8 cellular contexts compared by ENCODE assay signal in the genomic region with DNA sequence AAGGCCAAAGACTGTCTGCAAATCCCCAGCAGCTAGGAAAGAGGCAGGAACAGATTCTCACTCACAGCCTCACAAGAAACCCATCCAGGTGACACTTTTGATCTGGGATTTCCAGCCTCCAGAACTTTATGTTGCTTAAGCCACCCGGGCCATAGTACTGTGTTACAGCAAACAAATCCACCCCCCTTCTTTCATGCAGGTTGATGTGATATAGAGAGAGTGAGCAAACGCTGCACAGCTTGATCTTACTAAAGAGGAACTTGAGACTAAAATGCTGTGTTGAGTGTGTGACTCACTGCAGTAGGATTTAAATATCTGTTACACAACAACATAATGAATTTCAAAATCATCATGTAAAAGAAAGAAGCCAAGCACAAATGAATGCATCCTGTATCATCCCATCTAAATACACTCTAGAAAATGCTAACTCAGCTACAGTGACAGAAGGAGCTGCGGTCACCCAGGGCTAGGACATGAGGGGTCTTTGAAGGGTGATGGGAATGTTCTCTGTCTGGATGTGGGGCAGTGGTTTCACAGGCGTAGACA. TPM values are rescaled to one million over a fixed set of nuclear protein-coding genes. Genes with fewer than 3 reads are reported as not detected.
DNase-seq lines count a peak whose midpoint lies in the region; ATAC-seq and TF ChIP-seq lines count a peak whose summit lies in the region.

No MANE protein-coding gene starts in this region.

- in situ Hi-C loops in KBM-7 (cut with MboI; ENCODE audit: low pct_unique_long_range_greater_than_20kb, low sequenced_read_pairs) = no loop called here

- no peaks in the 10 kb centered on the region for H3K36me3 Mint-ChIP-seq in activated T-cell treated with anti-CD3 and anti-CD28 coated beads, Interleukin-2, amount 50 U/mL, for 72 hours (ENCODE audit: insufficient read depth in 2 of 2)
- H3K36me3 Mint-ChIP-seq in activated T-cell treated with anti-CD3 and anti-CD28 coated beads, Interleukin-2, amount 50 U/mL, for 24 hours (ENCODE audit: low read depth) = no peaks in the 10 kb centered on the region
- peaks cover 5% of the 10 kb centered on the region for H3K36me3 Mint-ChIP-seq in osteocyte (ENCODE audit: unreplicated experiment)

- peaks cover 49% of the 10 kb centered on the region for H3K4me1 Mint-ChIP-seq in activated T-cell treated with anti-CD3 and anti-CD28 coated beads, Interleukin-2, amount 50 U/mL, for 72 hours (ENCODE audit: low read depth)
- H3K4me1 Mint-ChIP-seq in activated T-cell treated with anti-CD3 and anti-CD28 coated beads, Interleukin-2, amount 50 U/mL, for 24 hours (ENCODE audit: low read depth) = peaks cover 61% of the 10 kb centered on the region
- peaks cover 6% of the 10 kb centered on the region for H3K4me1 Mint-ChIP-seq in osteocyte (ENCODE audit: unreplicated experiment)

- ATAC-seq in activated T-cell treated with anti-CD3 and anti-CD28 coated beads, Interleukin-2, amount 50 U/mL, for 72 hours (replicated peaks in 1 of 2) = peak; percentile 66 to 79
- ATAC-seq in HG02571 (IDR thresholded peaks at IDR 0.05; ENCODE audit: unreplicated experiment) = no peak
- ATAC-seq in GM19397 (IDR thresholded peaks at IDR 0.05; ENCODE audit: unreplicated experiment) = no peak

- TF ChIP-seq CTCF in osteocyte (IDR thresholded peaks at IDR 0.05) = no peak

- H3K9me3 Mint-ChIP-seq in activated T-cell treated with anti-CD3 and anti-CD28 coated beads, Interleukin-2, amount 50 U/mL, for 72 hours = no peaks in the 10 kb centered on the region
- H3K9me3 Mint-ChIP-seq in activated T-cell treated with anti-CD3 and anti-CD28 coated beads, Interleukin-2, amount 50 U/mL, for 24 hours = no peaks in the 10 kb centered on the region
- H3K9me3 Mint-ChIP-seq in osteocyte (ENCODE audit: unreplicated experiment) = no peaks in the 10 kb centered on the region

- no peak overlapping the region for H3K27ac Mint-ChIP-seq in activated T-cell treated with anti-CD3 and anti-CD28 coated beads, Interleukin-2, amount 50 U/mL, for 72 hours
- no peak overlapping the region for H3K27ac Mint-ChIP-seq in activated T-cell treated with anti-CD3 and anti-CD28 coated beads, Interleukin-2, amount 50 U/mL, for 24 hours
- H3K27ac Mint-ChIP-seq in osteocyte (ENCODE audit: unreplicated experiment) = no peak overlapping the region

- H3K27me3 Mint-ChIP-seq in activated T-cell treated with anti-CD3 and anti-CD28 coated beads, Interleukin-2, amount 50 U/mL, for 72 hours (ENCODE audit: low read depth) = no peaks in the 10 kb centered on the region
- no peaks in the 10 kb centered on the region for H3K27me3 Mint-ChIP-seq in activated T-cell treated with anti-CD3 and anti-CD28 coated beads, Interleukin-2, amount 50 U/mL, for 24 hours
- no peaks in the 10 kb centered on the region for H3K27me3 Mint-ChIP-seq in osteocyte (ENCODE audit: unreplicated experiment)

- DNase-seq in activated T-cell treated with anti-CD3 and anti-CD28 coated beads, Interleukin-2, amount 50 U/mL, for 72 hours = no peak
- DNase-seq in activated T-cell treated with anti-CD3 and anti-CD28 coated beads, Interleukin-2, amount 50 U/mL, for 24 hours = no peak
- DNase-seq in KBM-7 = peak; percentile 86
- peak; percentile 59 for DNase-seq in astrocyte of the hippocampus (ENCODE audit: low read depth, low spot score)
- DNase-seq in middle frontal gyrus (ENCODE audit: extremely low spot score, low spot score) = peak; percentile 32
- DNase-seq in osteocyte (ENCODE audit: extremely low spot score, unreplicated experiment) = no peak

- H3K4me3 Mint-ChIP-seq in activated T-cell treated with anti-CD3 and anti-CD28 coated beads, Interleukin-2, amount 50 U/mL, for 72 hours = peak overlapping the region in 1 of 2 donors; percentile 15
- H3K4me3 Mint-ChIP-seq in activated T-cell treated with anti-CD3 and anti-CD28 coated beads, Interleukin-2, amount 50 U/mL, for 24 hours = no peak overlapping the region
- no peak overlapping the region for H3K4me3 Mint-ChIP-seq in osteocyte (ENCODE audit: unreplicated experiment)

RNA-seq across cellular contexts. Expression of a gene that starts 32.2 kb away (rescaled TPM):
- total RNA-seq in activated T-cell treated with anti-CD3 and anti-CD28 coated beads, Interleukin-2, amount 50 U/mL, for 72 hours = 1 to 10 TPM; 2.6 to 2.7 TPM
- 12.1 and 12.6 TPM in 2 replicates for total RNA-seq in osteocyte

Comparison
In these comparisons a context has a peak if more than half of its experiments do, and no peak if none do; other contexts are left out.
1. ATAC-seq: peak in activated T-cell treated with anti-CD3 and anti-CD28 coated beads, Interleukin-2, amount 50 U/mL, for 72 hours (2 of 2); none in HG02571 (single experiment) and GM19397 (single experiment).
2. DNase-seq: peak in KBM-7 (single experiment), astrocyte of the hippocampus (single experiment) and middle frontal gyrus (single experiment); none in activated T-cell treated with anti-CD3 and anti-CD28 coated beads, Interleukin-2, amount 50 U/mL, for 72 hours (0 of 2), activated T-cell treated with anti-CD3 and anti-CD28 coated beads, Interleukin-2, amount 50 U/mL, for 24 hours (single experiment) and osteocyte (single experiment).